ENCODE assay signal across 1 cellular context in genomic region chr17:11997972-11998233, GRCh38.
TF ChIP-seq lines count a peak whose summit lies in the region.

No MANE protein-coding gene starts in this region.

TF ChIP-seq in GM12878, 131 proteins besides CTCF, POLR2A, EP300 and RAD21:
- no peak for TF ChIP-seq RELA (IDR thresholded peaks at IDR 0.05; ENCODE audit: borderline replicate concordance, partially characterized antibody)
- TF ChIP-seq IKZF2 (IDR thresholded peaks at IDR 0.05) = 0 out of 4 replicates have a peak, but pooled peaks of 1 of the 2 experiments have one; percentile 3
- TF ChIP-seq MXI1 (IDR thresholded peaks at IDR 0.05; ENCODE audit: low read depth, low read length) = no peak
- peak; percentile 73; the same call in 1 of the 2 replicates for TF ChIP-seq MLLT1 (IDR thresholded peaks at IDR 0.05)
- peak; percentile 64; the same call in 1 of the 2 replicates for TF ChIP-seq YBX1 (IDR thresholded peaks at IDR 0.05)
- 0 out of 2 replicates have a peak, but pooled peaks have one; percentile 31 for TF ChIP-seq NBN (IDR thresholded peaks at IDR 0.05)
- TF ChIP-seq FOS (IDR thresholded peaks at IDR 0.05; ENCODE audit: borderline replicate concordance, extremely low read depth, insufficient read length) = no peak
